In the genomic region with DNA sequence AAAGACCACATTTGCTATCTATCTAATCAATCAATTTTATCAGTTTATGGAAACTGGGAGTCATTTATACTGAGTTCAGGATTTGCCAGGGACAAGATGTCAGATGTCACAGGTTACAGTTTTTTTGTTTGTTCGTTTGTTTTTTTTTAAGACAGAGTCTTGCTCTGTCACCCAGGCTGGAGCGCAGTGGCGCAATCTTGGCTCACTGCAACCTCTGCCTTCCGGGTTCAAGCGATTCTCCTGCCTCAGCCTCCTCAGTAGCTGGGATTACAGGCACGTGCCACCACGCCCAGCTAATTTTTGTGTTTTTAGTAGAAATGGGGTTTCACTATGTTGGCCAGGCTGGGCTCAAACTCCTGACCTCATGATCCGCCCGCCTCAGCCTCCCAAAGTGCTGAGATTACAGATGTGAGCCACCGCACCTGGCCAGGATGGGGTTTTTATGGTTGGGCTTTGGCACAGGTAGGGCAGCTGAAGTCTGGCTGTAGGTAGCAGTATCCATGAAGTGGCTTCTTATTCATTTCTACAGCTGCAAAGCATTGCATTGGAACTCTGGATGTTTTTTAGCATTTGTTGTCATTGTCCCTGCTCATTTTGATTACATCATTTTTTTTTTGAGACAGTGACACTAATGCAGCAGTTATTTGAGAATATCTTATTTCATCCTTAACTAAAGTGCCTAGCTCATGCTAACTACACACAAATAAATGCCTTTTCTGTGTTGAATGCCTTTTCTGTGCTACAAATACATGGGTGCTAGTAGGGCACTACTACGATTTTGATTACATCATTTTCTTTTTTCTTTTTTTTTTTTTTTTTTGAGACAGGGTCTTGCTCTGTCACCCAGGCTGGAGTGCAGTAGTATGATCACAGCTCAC, we compare ENCODE assay signal across 8 cellular contexts.
DNase-seq lines count a peak whose midpoint lies in the region; ATAC-seq and TF ChIP-seq lines count a peak whose summit lies in the region.
"Not testable (repeated sequence)": the region's sequence is repeated elsewhere in the genome, so short reads cannot be mapped to it uniquely, and the experiment has no call there.

No MANE protein-coding gene starts in this region.

- not testable (repeated sequence) for H3K4ac ChIP-seq in mesendoderm (ENCODE audit: low read depth, low read length)

- H2AFZ ChIP-seq in GM23338, result not testable (repeated sequence)

- H2BK5ac ChIP-seq in mesendoderm (ENCODE audit: low read length), result not testable (repeated sequence)

- H3K4me3 Mint-ChIP-seq in GM23338; activated CD4-positive, alpha-beta T cell treated with anti-CD3 and anti-CD28 coated beads for 36 hours; activated naive CD4-positive, alpha-beta T cell treated with anti-CD3 and anti-CD28 coated beads, Interleukin-2, amount 10 ng/mL, durations not matched to agents 7 days and 5 days: not testable (repeated sequence)

- not testable (repeated sequence) for H3K9ac ChIP-seq in mesendoderm (ENCODE audit: low read length)

- H2BK120ac ChIP-seq in mesendoderm (ENCODE audit: low read depth, low read length), result not testable (repeated sequence)

- not testable (repeated sequence) for H3K56ac ChIP-seq in mesendoderm (ENCODE audit: low read length)

- peak overlapping the region; percentile 97 for H3K27ac Mint-ChIP-seq in GM23338
- H3K27ac Mint-ChIP-seq in activated CD4-positive, alpha-beta T cell treated with anti-CD3 and anti-CD28 coated beads for 36 hours, result peak overlapping the region; percentile 72
- H3K27ac Mint-ChIP-seq in activated naive CD4-positive, alpha-beta T cell treated with anti-CD3 and anti-CD28 coated beads, Interleukin-2, amount 10 ng/mL, durations not matched to agents 7 days and 5 days, result peak overlapping the region; percentile 12

- peak overlapping the region; percentile 46 for H3K27ac ChIP-seq in C4-2B
- peak overlapping the region; percentile 89 for H3K27ac ChIP-seq in GM23338 (ENCODE audit: low read depth)
- peak overlapping the region; percentile 95 for H3K27ac ChIP-seq in KOPT-K1 (ENCODE audit: low read depth, low read length, poor library complexity, severe bottlenecking)
- H3K27ac ChIP-seq in mesendoderm (ENCODE audit: low read depth, low read length), result not testable (repeated sequence)
- H3K27ac ChIP-seq in psoas muscle, result peak overlapping the region; percentile 71

- H3K4me1 Mint-ChIP-seq in GM23338, result peaks cover 12% of the 10 kb centered on the region; the same call in 2 of the 3 replicates
- peaks cover 71% of the 10 kb centered on the region for H3K4me1 Mint-ChIP-seq in activated CD4-positive, alpha-beta T cell treated with anti-CD3 and anti-CD28 coated beads for 36 hours
- peaks cover 73% of the 10 kb centered on the region for H3K4me1 Mint-ChIP-seq in activated naive CD4-positive, alpha-beta T cell treated with anti-CD3 and anti-CD28 coated beads, Interleukin-2, amount 10 ng/mL, durations not matched to agents 7 days and 5 days

- H4K8ac ChIP-seq in mesendoderm (ENCODE audit: low read depth, low read length), result not testable (repeated sequence)

- H3K9me3 Mint-ChIP-seq in GM23338; activated CD4-positive, alpha-beta T cell treated with anti-CD3 and anti-CD28 coated beads for 36 hours (ENCODE audit: low read depth); activated naive CD4-positive, alpha-beta T cell treated with anti-CD3 and anti-CD28 coated beads, Interleukin-2, amount 10 ng/mL, durations not matched to agents 7 days and 5 days: not testable (repeated sequence)

- not testable (repeated sequence) for H3K23ac ChIP-seq in mesendoderm (ENCODE audit: low read length)

- H3K18ac ChIP-seq in mesendoderm (ENCODE audit: low read length), result peak overlapping the region; percentile 31

- H4K20me1 ChIP-seq in GM23338 (replicated peaks; ENCODE audit: insufficient read depth), result not testable (repeated sequence)

- intact Hi-C loops in activated CD4-positive, alpha-beta T cell treated with anti-CD3 and anti-CD28 coated beads for 36 hours (cut with DNase I, micrococcal nuclease); psoas muscle (cut with DNase I): not testable (repeated sequence)

- H3F3A ChIP-seq in GM23338 (replicated peaks; ENCODE audit: low read depth), result not testable (repeated sequence)

- ATAC-seq in GM23338, result peak; percentile 32; the same call in 1 of the 3 replicates
- ATAC-seq in activated CD4-positive, alpha-beta T cell treated with anti-CD3 and anti-CD28 coated beads for 36 hours, result not testable (repeated sequence)
- ATAC-seq in psoas muscle, result peak; percentile 43 to 69 (median 64)

- H3K36me3 Mint-ChIP-seq in GM23338 (ENCODE audit: low read depth), result not testable (repeated sequence)
- peaks cover 18% of the 10 kb centered on the region for H3K36me3 Mint-ChIP-seq in activated CD4-positive, alpha-beta T cell treated with anti-CD3 and anti-CD28 coated beads for 36 hours (ENCODE audit: low read depth)
- H3K36me3 Mint-ChIP-seq in activated naive CD4-positive, alpha-beta T cell treated with anti-CD3 and anti-CD28 coated beads, Interleukin-2, amount 10 ng/mL, durations not matched to agents 7 days and 5 days, result peaks cover 37% of the 10 kb centered on the region

- WGBS in mesendoderm (ENCODE audit: extremely low coverage, insufficient coverage, low lambda C conversion rate), result no CpG with 5 or more reads among the region's 11 CpGs
- 72 to 78% (median 74%) methylated on average over 11 of the region's 11 CpGs for WGBS in psoas muscle, 3 donors

- H3K9me3 ChIP-seq in KOPT-K1 (ENCODE audit: insufficient read depth, low read length, poor library complexity, severe bottlenecking); psoas muscle: not testable (repeated sequence)

- not testable (repeated sequence) for H3K9me2 ChIP-seq in GM23338 (ENCODE audit: insufficient read depth)

- H3K79me1 ChIP-seq in mesendoderm (ENCODE audit: low read length), result not testable (repeated sequence)

- not testable (repeated sequence) for H4K5ac ChIP-seq in mesendoderm (ENCODE audit: low read length)

- H3K27me3 ChIP-seq in GM23338 (ENCODE audit: insufficient read depth); mesendoderm (ENCODE audit: insufficient read depth, low read length, poor library complexity); psoas muscle (ENCODE audit: insufficient read depth in 3 of 3, low read length in 2 of 3): not testable (repeated sequence)

- POLR2A ChIA-PET in activated CD4-positive, alpha-beta T cell treated with anti-CD3 and anti-CD28 coated beads for 36 hours (lab: Charles Lee), result interaction anchor here (0.7 kb wide), 1 partner anchor 17 kb away, joined by 3 read pairs; no protein-coding TSS in a partner anchor

- H2AK5ac ChIP-seq in mesendoderm (ENCODE audit: low read length), result not testable (repeated sequence)

- H3K4me3 ChIP-seq in GM23338; mesendoderm (ENCODE audit: low read length); psoas muscle: not testable (repeated sequence)

- CTCF ChIA-PET in activated CD4-positive, alpha-beta T cell treated with anti-CD3 and anti-CD28 coated beads for 36 hours (lab: Charles Lee), result interaction anchor here (0.7 to 1.2 kb wide), 5 partner anchors 11 to 219 kb away, joined by 3 to 6 read pairs (median 3); a partner anchor contains a TSS
- CTCF ChIA-PET in activated naive CD4-positive, alpha-beta T cell treated with anti-CD3 and anti-CD28 coated beads, Interleukin-2, amount 10 ng/mL, durations not matched to agents 7 days and 5 days (lab: Charles Lee), result interaction anchor here (1.1 to 1.6 kb wide), 3 partner anchors 9 to 27 kb away, joined by 3 to 10 read pairs (median 6); a partner anchor contains a TSS

- H3K36me3 ChIP-seq in GM23338 (ENCODE audit: insufficient read depth); mesendoderm (ENCODE audit: control insufficient read depth, insufficient read depth, low read length); psoas muscle (ENCODE audit: insufficient read depth in 1 of 2, low read depth in 1 of 2): not testable (repeated sequence)
- peaks cover 18% of the 10 kb centered on the region for H3K36me3 ChIP-seq in KOPT-K1 (ENCODE audit: insufficient read depth, low read length)

- H3K79me2 ChIP-seq in GM23338 (replicated peaks; ENCODE audit: insufficient read depth), result peaks cover 88% of the 10 kb centered on the region
- H3K79me2 ChIP-seq in mesendoderm (ENCODE audit: control insufficient read depth, insufficient read depth, low read length), result not testable (repeated sequence)

- DNase-seq in GM23338 (ENCODE audit: low spot score); activated CD4-positive, alpha-beta T cell treated with anti-CD3 and anti-CD28 coated beads for 36 hours; activated naive CD4-positive, alpha-beta T cell treated with anti-CD3 and anti-CD28 coated beads, Interleukin-2, amount 10 ng/mL, durations not matched to agents 7 days and 5 days; mesendoderm; psoas muscle: not testable (repeated sequence)
- peak; percentile 23 for DNase-seq in OCI-M1 (lab: John Stamatoyannopoulos, UW)

- not testable (repeated sequence) for H3K4me1 ChIP-seq in GM23338 (ENCODE audit: insufficient read depth); mesendoderm (ENCODE audit: control insufficient read depth, low read depth, low read length)
- H3K4me1 ChIP-seq in psoas muscle, result peaks cover 67% of the 10 kb centered on the region

- H3K4me2 ChIP-seq in GM23338; mesendoderm (ENCODE audit: low read length): not testable (repeated sequence)

- TF ChIP-seq CTCF in C4-2B (conservative IDR thresholded peaks at IDR 0.05); GM23338 (conservative IDR thresholded peaks at IDR 0.05; ENCODE audit: low read depth in 2 of 2); psoas muscle (IDR thresholded peaks at IDR 0.05): not testable (repeated sequence)

- not testable (repeated sequence) for H2BK15ac ChIP-seq in mesendoderm (replicated peaks; ENCODE audit: low read depth)

- H3K27me3 Mint-ChIP-seq in GM23338 (ENCODE audit: insufficient read depth, low read depth, poor library complexity); activated CD4-positive, alpha-beta T cell treated with anti-CD3 and anti-CD28 coated beads for 36 hours; activated naive CD4-positive, alpha-beta T cell treated with anti-CD3 and anti-CD28 coated beads, Interleukin-2, amount 10 ng/mL, durations not matched to agents 7 days and 5 days: not testable (repeated sequence)

Comparison
In these comparisons a context has a peak if more than half of its experiments do, and no peak if none do; other contexts are left out.
1. H3K27ac Mint-ChIP-seq: peak in every context shown above with its lines; median percentile 97 in GM23338; 72 in activated CD4-positive, alpha-beta T cell treated with anti-CD3 and anti-CD28 coated beads for 36 hours; 12 in activated naive CD4-positive, alpha-beta T cell treated with anti-CD3 and anti-CD28 coated beads, Interleukin-2, amount 10 ng/mL, durations not matched to agents 7 days and 5 days.